In the genomic region with DNA sequence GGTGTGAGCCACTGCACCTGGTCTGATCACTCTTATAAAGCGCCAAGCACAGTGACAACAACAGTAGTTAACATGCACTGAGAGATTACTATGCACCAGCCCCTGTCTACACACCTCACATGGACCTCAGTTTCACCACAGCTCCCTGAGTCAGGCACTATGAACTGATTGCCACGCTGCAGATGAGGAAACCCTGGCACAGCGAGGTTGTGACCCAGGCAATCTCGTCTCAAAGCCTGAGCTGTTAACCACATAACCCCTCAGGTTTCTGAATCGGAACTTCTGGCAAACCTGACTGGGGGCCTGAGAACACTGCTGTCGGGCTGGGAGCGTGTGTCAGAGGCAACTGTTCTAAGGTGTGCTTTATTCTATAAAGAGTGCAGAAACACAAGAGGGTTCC, we compare ENCODE assay signal across 11 cellular contexts. TPM values are rescaled to one million over a fixed set of nuclear protein-coding genes. Genes with fewer than 3 reads are reported as not detected.
DNase-seq lines count a peak whose midpoint lies in the region; ATAC-seq and TF ChIP-seq lines count a peak whose summit lies in the region.
"Had no signal": no experiment of that assay in that cellular context is flagged by ENCODE, and none has a peak within 500 bp of the region (broad histone marks: within the 10 kb centered on the region; RNA-seq: fewer than 3 reads in every experiment).

No MANE protein-coding gene starts in this region.

- H3K4me2 ChIP-seq in GM23338 = no peak overlapping the region

- in situ Hi-C loops in transverse colon (cut with MboI; ENCODE audit: low pct_ligation_motif_present in 1 of 4, low pct_unique_long_range_greater_than_20kb in 1 of 4, low sequenced_read_pairs in 3 of 4) = no loop called here

- H3K79me2 ChIP-seq in GM23338 (replicated peaks; ENCODE audit: insufficient read depth) = no peaks in the 10 kb centered on the region

- peaks cover 60% of the 10 kb centered on the region for H3K4me1 Mint-ChIP-seq in GM23338
- H3K4me1 Mint-ChIP-seq in endothelial cell (ENCODE audit: unreplicated experiment) = peaks cover 80% of the 10 kb centered on the region

- no peaks in the 10 kb centered on the region for H4K20me1 ChIP-seq in GM23338 (replicated peaks; ENCODE audit: insufficient read depth)

- ATAC-seq in GM23338 = no peak

- H3K27ac ChIP-seq in GM23338 (ENCODE audit: low read depth) = 0 out of 2 replicates have a peak overlapping the region, but pooled peaks have one; percentile 72
- H3K27ac ChIP-seq in transverse colon = peak overlapping the region in 2 of 4 donors; percentile 3 to 24
- H3K27ac ChIP-seq: Peyer's patch, right lobe of liver had no signal

- no peak overlapping the region for H3K4me3 ChIP-seq in GM23338
- H3K4me3 ChIP-seq in transverse colon = no peak overlapping the region
- H3K4me3 ChIP-seq: Peyer's patch, right lobe of liver had no signal

- no peak overlapping the region for H2AFZ ChIP-seq in GM23338

- TF ChIP-seq POLR2A in transverse colon (IDR thresholded peaks at IDR 0.05) = no peak

- no peak for TF ChIP-seq EP300 in transverse colon (IDR thresholded peaks at IDR 0.05; ENCODE audit: low read depth)

- 0 out of 2 replicates have a peak, but pooled peaks cover 12% of the 10 kb centered on the region for H3F3A ChIP-seq in GM23338 (replicated peaks; ENCODE audit: low read depth)

- H3K27me3 ChIP-seq in GM23338 (ENCODE audit: insufficient read depth) (no peaks in the 10 kb centered on the region), transverse colon (no peaks in the 10 kb centered on the region)
- H3K27me3 ChIP-seq: brain microvascular endothelial cell, Peyer's patch, right lobe of liver had no signal

- H3K4me1 ChIP-seq in GM23338 (ENCODE audit: insufficient read depth) (peaks cover 33% of the 10 kb centered on the region), transverse colon (peaks cover 26 to 46% (median 31%) of the 10 kb centered on the region in 4 donors)

- WGBS in transverse colon (ENCODE audit: low coverage in 1 of 2), 2 donors = 70 to 90% methylated on average over 3 to 7 of the region's 7 CpGs

- intact Hi-C loops in transverse colon (cut with DNase I; ENCODE audit: low total_unique reads) = no loop called here

- H3K9me2 ChIP-seq in GM23338 (ENCODE audit: insufficient read depth) = no peaks in the 10 kb centered on the region

- H3K27me3 Mint-ChIP-seq in GM23338 (ENCODE audit: insufficient read depth, low read depth, poor library complexity) (peaks cover 28% of the 10 kb centered on the region), endothelial cell (ENCODE audit: unreplicated experiment) (peaks cover 12% of the 10 kb centered on the region)

- H3K9me3 ChIP-seq in transverse colon = no peaks in the 10 kb centered on the region
- H3K9me3 ChIP-seq: Peyer's patch, right lobe of liver had no signal

- DNase-seq in GM23338 (ENCODE audit: low spot score) (no peak), endothelial cell (ENCODE audit: low spot score) (no peak), hepatic stellate cell (ENCODE audit: low spot score) (no peak), SHP77 treated with DMSO at 0.1 percent for 48 hours (lab: John Stamatoyannopoulos, UW) (no peak), transverse colon (no peak)
- DNase-seq in activated CD8-positive, alpha-beta memory T cell treated with anti-CD3 and anti-CD28 coated beads for 24 hours = peak; percentile 74
- peak; percentile 34 to 51 for DNase-seq in stimulated activated CD4-positive, alpha-beta T cell treated with anti-CD3 and anti-CD28 coated beads, Interleukin-4, amount 100 ng/mL, for 48 hours (ENCODE audit: low read depth in 2 of 2)
- DNase-seq in activated CD4-positive, CD25-positive, alpha-beta regulatory T cell treated with anti-CD3 and anti-CD28 coated beads, Interleukin-2, amount 50 U/mL, for 72 hours = no peak
- DNase-seq: right lobe of liver had no signal

- H3K27ac Mint-ChIP-seq in GM23338 (0 out of 2 replicates have a peak overlapping the region, but pooled peaks have one; percentile 9), endothelial cell (ENCODE audit: unreplicated experiment) (peak overlapping the region; percentile 87)

- H3K4me3 Mint-ChIP-seq in GM23338 = no peak overlapping the region
- H3K4me3 Mint-ChIP-seq in endothelial cell (ENCODE audit: unreplicated experiment) = no peak overlapping the region

- TF ChIP-seq CTCF in GM23338 (conservative IDR thresholded peaks at IDR 0.05; ENCODE audit: low read depth in 2 of 2) = no peak
- TF ChIP-seq CTCF in endothelial cell (IDR thresholded peaks at IDR 0.05; ENCODE audit: unreplicated experiment) = no peak
- no peak for TF ChIP-seq CTCF in transverse colon (IDR thresholded peaks at IDR 0.05)

- 0 out of 2 replicates have a peak, but pooled peaks cover 1% of the 10 kb centered on the region for H3K36me3 ChIP-seq in GM23338 (ENCODE audit: insufficient read depth)
- no peaks in the 10 kb centered on the region for H3K36me3 ChIP-seq in transverse colon
- H3K36me3 ChIP-seq: right lobe of liver had no signal

- H3K36me3 Mint-ChIP-seq in GM23338 (ENCODE audit: low read depth) = peaks cover 7% of the 10 kb centered on the region; the same call in 2 of the 3 replicates
- H3K36me3 Mint-ChIP-seq in endothelial cell (ENCODE audit: low read depth, unreplicated experiment) = peaks cover 23% of the 10 kb centered on the region

- H3K9me3 Mint-ChIP-seq in GM23338 (no peaks in the 10 kb centered on the region), endothelial cell (ENCODE audit: unreplicated experiment) (no peaks in the 10 kb centered on the region)

TF ChIP-seq in GM23338, 12 proteins besides CTCF, POLR2A, EP300 and RAD21 (continues in another document):
- no peak for TF ChIP-seq EZH2phosphoT487 (IDR thresholded peaks at IDR 0.05; ENCODE audit: unreplicated experiment)
- no peak for TF ChIP-seq REST (IDR thresholded peaks at IDR 0.05; ENCODE audit: unreplicated experiment)
- no peak for TF ChIP-seq ZNF114 (CRISPR knock-in tag; IDR thresholded peaks at IDR 0.05)
- TF ChIP-seq NANOG (IDR thresholded peaks at IDR 0.05; ENCODE audit: borderline replicate concordance) = no peak
- TF ChIP-seq EZH2 (IDR thresholded peaks at IDR 0.05; ENCODE audit: low read depth, unreplicated experiment) = no peak
- TF ChIP-seq CREB1 (CRISPR knock-in tag; IDR thresholded peaks at IDR 0.05; ENCODE audit: low read depth) = no peak
- TF ChIP-seq JUNB (IDR thresholded peaks at IDR 0.05; ENCODE audit: unreplicated experiment) = no peak
- no peak for TF ChIP-seq POLR2AphosphoS5 (IDR thresholded peaks at IDR 0.05; ENCODE audit: low read depth)
- no peak for TF ChIP-seq STAT1 (IDR thresholded peaks at IDR 0.05; ENCODE audit: unreplicated experiment)
- no peak for TF ChIP-seq ETS1 (IDR thresholded peaks at IDR 0.05)
- TF ChIP-seq ZNF331 (CRISPR knock-in tag; IDR thresholded peaks at IDR 0.05; ENCODE audit: low read depth) = no peak

RNA-seq across cellular contexts. Expression of gene FSCN1, which starts 38.1 kb away (rescaled TPM):
- 654 and 734 TPM in 2 replicates for total RNA-seq in GM23338 (2014; rRNA removed; shearing (Covaris generic))
- 135 and 146 TPM in 2 replicates for polyA plus RNA-seq in GM23338 (2016; fragmentation: Nextera tagmentation; extraction: Ambion mirVana)
- 1,785 TPM for total RNA-seq in endothelial cell (ENCODE audit: unreplicated experiment)
- total RNA-seq in transverse colon = 10 to 100 TPM in 2 of 4 donors, 1 to 10 TPM in 2; 6.2 to 18.3 (median 10.7) TPM

Comparison
In these comparisons a context has a peak if more than half of its experiments do, and no peak if none do; other contexts are left out.
1. DNase-seq: peak in activated CD8-positive, alpha-beta memory T cell treated with anti-CD3 and anti-CD28 coated beads for 24 hours (single experiment) and stimulated activated CD4-positive, alpha-beta T cell treated with anti-CD3 and anti-CD28 coated beads, Interleukin-4, amount 100 ng/mL, for 48 hours (2 of 2); none in GM23338 (single experiment), endothelial cell (single experiment), hepatic stellate cell (single experiment), activated CD4-positive, CD25-positive, alpha-beta regulatory T cell treated with anti-CD3 and anti-CD28 coated beads, Interleukin-2, amount 50 U/mL, for 72 hours (single experiment), SHP77 treated with DMSO at 0.1 percent for 48 hours (single experiment) and transverse colon (single experiment).
2. RNA of gene FSCN1, which starts 38.1 kb away (total RNA-seq): 1,785 TPM in endothelial cell (single experiment) and 654 to 734 TPM in GM23338; 6.2 to 18.3 TPM in transverse colon; every median in the first group is over 10 times any median in the second.